12 cellular contexts compared by ENCODE assay signal in the genomic region with DNA sequence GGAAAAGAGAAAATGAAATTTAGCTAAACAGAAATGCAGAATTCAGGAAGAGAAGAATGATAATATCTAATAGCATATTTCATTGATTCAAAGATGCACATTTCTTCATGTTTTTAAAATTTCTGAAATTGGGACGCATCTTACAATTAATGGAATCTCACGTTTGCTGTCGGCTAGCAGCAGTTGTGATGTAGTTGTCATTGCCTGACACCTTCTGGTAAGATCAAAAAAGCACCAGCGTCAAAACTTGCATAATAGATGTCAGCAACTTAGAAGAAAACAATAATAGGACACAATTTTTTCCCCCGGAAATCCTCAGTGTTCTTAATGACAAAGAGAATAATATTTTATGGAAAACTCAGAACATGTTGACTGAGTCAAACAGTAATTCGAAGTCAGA. TPM values are rescaled to one million over a fixed set of nuclear protein-coding genes. Genes with fewer than 3 reads are reported as not detected.
DNase-seq lines count a peak whose midpoint lies in the region; TF ChIP-seq lines count a peak whose summit lies in the region.
"Had no signal": no experiment of that assay in that cellular context is flagged by ENCODE, and none has a peak within 500 bp of the region (broad histone marks: within the 10 kb centered on the region; RNA-seq: fewer than 3 reads in every experiment).

No MANE protein-coding gene starts in this region.

- H3K27me3 Mint-ChIP-seq in brain (peaks cover 4% of the 10 kb centered on the region), neural crest cell (ENCODE audit: low read depth) (peaks cover 18% of the 10 kb centered on the region)

- TF ChIP-seq CTCF in GM10248 (IDR thresholded peaks at IDR 0.05; ENCODE audit: control extremely low read depth, extremely low read depth, low read depth, missing control alignments) (peak; percentile 12), LNCaP clone FGC (IDR thresholded peaks at IDR 0.05; ENCODE audit: control insufficient read depth, extremely low read depth, insufficient read depth) (peak; percentile 59), brain (conservative IDR thresholded peaks at IDR 0.05) (peak; percentile 44), neural crest cell (conservative IDR thresholded peaks at IDR 0.05) (peak; percentile 50)

- no peaks in the 10 kb centered on the region for H3K4me1 Mint-ChIP-seq in brain
- H3K4me1 Mint-ChIP-seq in neural crest cell = no peaks in the 10 kb centered on the region
- H3K4me1 Mint-ChIP-seq: stimulated activated naive CD8-positive, alpha-beta T cell treated with anti-CD3 and anti-CD28 coated beads, Interleukin-15, amount 100 ng/mL, for 72 hours had no signal

- H3K9me3 Mint-ChIP-seq in brain (peaks cover 0 to 6% (median 0%) of the 10 kb centered on the region in 5 experiments), neural crest cell (peaks cover 6% of the 10 kb centered on the region)
- H3K9me3 Mint-ChIP-seq: stimulated activated naive CD8-positive, alpha-beta T cell treated with anti-CD3 and anti-CD28 coated beads, Interleukin-15, amount 100 ng/mL, for 72 hours had no signal

- H3K36me3 Mint-ChIP-seq in brain (no peaks in the 10 kb centered on the region), neural crest cell (ENCODE audit: low read depth) (no peaks in the 10 kb centered on the region)

- POLR2A ChIA-PET in GM10248 (lab: Yijun Ruan, JAX) = no interaction called here

- H3K4me3 Mint-ChIP-seq in brain = no peak overlapping the region
- no peak overlapping the region for H3K4me3 Mint-ChIP-seq in neural crest cell
- H3K4me3 Mint-ChIP-seq: stimulated activated naive CD8-positive, alpha-beta T cell treated with anti-CD3 and anti-CD28 coated beads, Interleukin-15, amount 100 ng/mL, for 72 hours had no signal

- no peak overlapping the region for H3K4me3 ChIP-seq in LNCaP clone FGC (ENCODE audit: low read depth, low read length)

- H3K27ac Mint-ChIP-seq in brain (no peak overlapping the region), neural crest cell (ENCODE audit: unreplicated experiment) (no peak overlapping the region)

- CTCF ChIA-PET in GM10248 (lab: Yijun Ruan, JAX) = interaction anchor here (1.6 kb wide), 1 partner anchor 10 kb away, joined by 5 read pairs; no protein-coding TSS in a partner anchor

- DNase-seq in GM10248 (ENCODE audit: extremely low spot score) = no peak
- no peak for DNase-seq in LNCaP clone FGC (ENCODE audit: low read depth)
- DNase-seq in neural crest cell (ENCODE audit: low read depth, low spot score) = no peak
- no peak for DNase-seq in activated T-cell treated with anti-CD3 and anti-CD28 coated beads, Interleukin-2, amount 50 U/mL, for 48 hours
- DNase-seq in DMS153 (lab: John Stamatoyannopoulos, UW) = no peak
- DNase-seq in NCI-H510A (lab: John Stamatoyannopoulos, UW) = no peak
- DNase-seq: nucleus accumbens; stimulated activated CD4-positive, alpha-beta T cell treated with anti-CD3 and anti-CD28 coated beads, Interleukin-2, amount 100 ng/mL, for 24 hours; stimulated activated naive CD8-positive, alpha-beta T cell treated with anti-CD3 and anti-CD28 coated beads, Interleukin-15, amount 100 ng/mL, for 72 hours had no signal

RNA-seq across cellular contexts. Expression of a gene that starts 29.8 kb away (rescaled TPM):
- polyA plus RNA-seq in brain (ENCODE audit: insufficient read depth, low read depth, low replicate concordance) = 1.8 TPM
- 14.0 and 14.8 TPM in 2 replicates for total RNA-seq in neural crest cell
- total RNA-seq: esophagus mucosa; T-helper 2 cell treated with Interferon-gamma antibody and Interleukin-4, amounts not matched to agents 100 ng/mL and 5 ng/mL, for 36 hours had no signal

RNA-seq across cellular contexts. Expression of a gene that starts 52.2 kb away (rescaled TPM):
- polyA plus RNA-seq in brain (ENCODE audit: insufficient read depth, low read depth, low replicate concordance) = not detected
- total RNA-seq in neural crest cell = not detected in 2 replicates
- total RNA-seq: esophagus mucosa; T-helper 2 cell treated with Interferon-gamma antibody and Interleukin-4, amounts not matched to agents 100 ng/mL and 5 ng/mL, for 36 hours had no signal
